In genomic region chr5:54859321-54859720, GRCh38 we compare ENCODE assay signal across 31 cellular contexts.
"Had no signal": no experiment of that assay in that cellular context is flagged by ENCODE, and none has a peak within 500 bp of the region (broad histone marks: within the 10 kb centered on the region; RNA-seq: fewer than 3 reads in every experiment).

No MANE protein-coding gene starts in this region.

- H3K4me2 ChIP-seq: SK-N-SH had no signal

- H3K9ac ChIP-seq: SK-N-SH had no signal

- H3K27me3 ChIP-seq: SJCRH30 had no signal

- H3K4me1 ChIP-seq: SJCRH30 had no signal

- H3K27ac ChIP-seq: SJCRH30, VCaP had no signal

- H3K36me3 Mint-ChIP-seq: brain had no signal

- H3K27ac Mint-ChIP-seq: activated B cell treated with CpG ODN at 0.5 μM for 24 hours; activated CD4-positive, alpha-beta memory T cell treated with anti-CD3 and anti-CD28 coated beads for 36 hours; activated naive CD4-positive, alpha-beta T cell treated with anti-CD3 and anti-CD28 coated beads for 36 hours; activated naive CD4-positive, alpha-beta T cell treated with anti-CD3 and anti-CD28 coated beads, Interleukin-2, amount 50 U/mL, for 72 hours; activated T-helper 1 cell treated with anti-CD3 and anti-CD28 coated beads, Interleukin-12 subunit alpha, Interleukin-12 subunit beta, Interleukin-2, Interleukin-4 antibody, amounts not matched to agents 30 ng/mL and 10 ng/mL and 1 ng/mL, durations not matched to agents 14 hours and 24 hours and 36 hours; brain had no signal

- H3K4me3 Mint-ChIP-seq: activated B cell treated with CpG ODN at 0.5 μM for 24 hours; activated CD4-positive, alpha-beta memory T cell treated with anti-CD3 and anti-CD28 coated beads for 36 hours; activated naive CD4-positive, alpha-beta T cell treated with anti-CD3 and anti-CD28 coated beads for 36 hours; activated T-cell treated with anti-CD3 and anti-CD28 coated beads, Interleukin-2, amount 50 U/mL, for 4 hours; activated T-helper 1 cell treated with anti-CD3 and anti-CD28 coated beads, Interleukin-12 subunit alpha, Interleukin-12 subunit beta, Interleukin-2, Interleukin-4 antibody, amounts not matched to agents 30 ng/mL and 10 ng/mL and 1 ng/mL, durations not matched to agents 14 hours and 24 hours and 36 hours; brain; central memory CD8-positive, alpha-beta T cell had no signal

- DNase-seq: activated B cell treated with CpG ODN at 0.5 μM for 24 hours; activated CD4-positive, alpha-beta memory T cell treated with anti-CD3 and anti-CD28 coated beads for 36 hours; activated CD4-positive, alpha-beta T cell treated with anti-CD3 and anti-CD28 coated beads for 4 hours; activated CD4-positive, alpha-beta T cell treated with anti-CD3 and anti-CD28 coated beads, Interleukin-2, amount 50 U/mL, for 1 hour; activated CD4-positive, CD25-positive, alpha-beta regulatory T cell treated with anti-CD3 and anti-CD28 coated beads, Interleukin-2, amount 50 U/mL, for 72 hours; activated CD8-positive, alpha-beta memory T cell treated with anti-CD3 and anti-CD28 coated beads, Interleukin-2, amount 50 U/mL, for 4 hours; activated gamma-delta T cell treated with Interleukin-2 at 50 U/mL for 16 hours; activated naive CD4-positive, alpha-beta T cell treated with anti-CD3 and anti-CD28 coated beads for 36 hours; activated T-cell treated with anti-CD3 and anti-CD28 coated beads for 4 hours; activated T-cell treated with anti-CD3 and anti-CD28 coated beads, Interleukin-2, amount 50 U/mL, for 4 hours; anterior cingulate cortex; MM.1S; MV-4-11; NCI-H1092; NCI-H1436 treated with DMSO at 0.1 percent for 48 hours; NCI-H1694 treated with DMSO at 0.1 percent for 48 hours; NCI-H2029; NCI-H345; NCI-H524 treated with DMSO at 0.1 percent for 48 hours; SHP77; SJCRH30; SK-N-SH; SW 1271; T-helper 1 cell; T-helper 2 cell; T-helper 9 cell had no signal

- H3K9me3 ChIP-seq: SJCRH30, SK-N-SH had no signal

- H3K4me3 ChIP-seq: SJCRH30 had no signal

- H3K4me1 Mint-ChIP-seq: activated B cell treated with CpG ODN at 0.5 μM for 24 hours; brain; central memory CD8-positive, alpha-beta T cell had no signal

- H3K36me3 ChIP-seq: SJCRH30 had no signal
